15 cellular contexts compared by ENCODE assay signal in the genomic region with DNA sequence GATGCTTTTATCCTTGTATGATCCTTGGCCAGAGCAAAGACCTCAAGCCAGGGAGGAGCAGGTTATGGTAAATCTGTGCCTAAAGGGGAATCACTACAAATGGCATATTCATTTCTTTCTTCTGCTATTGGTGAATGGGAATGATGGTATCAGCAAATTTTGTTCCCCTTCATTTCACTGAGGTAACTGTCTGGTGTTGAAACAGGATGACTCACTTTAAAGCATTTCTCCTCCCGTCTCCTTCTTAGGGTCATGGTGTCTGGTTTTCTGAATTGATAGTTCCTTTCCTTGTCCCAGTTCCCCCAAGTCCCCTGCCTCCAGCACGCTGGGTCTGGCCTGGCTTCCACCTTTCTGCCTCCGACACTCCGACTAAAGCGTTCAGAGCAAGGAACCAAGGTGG.
DNase-seq lines count a peak whose midpoint lies in the region; ATAC-seq, FAIRE-seq and TF ChIP-seq lines count a peak whose summit lies in the region.
"Had no signal": no experiment of that assay in that cellular context is flagged by ENCODE, and none has a peak within 500 bp of the region (broad histone marks: within the 10 kb centered on the region; RNA-seq: fewer than 3 reads in every experiment).

No MANE protein-coding gene starts in this region.

- TF ChIP-seq RAD21 in IMR-90 (IDR thresholded peaks at IDR 0.05; ENCODE audit: low read length), result 0 out of 2 replicates have a peak, but pooled peaks have one; percentile 6

- H3K9ac ChIP-seq in IMR-90 (ENCODE audit: low read depth, low read length) (no peak overlapping the region), astrocyte (ENCODE audit: low read length) (no peak overlapping the region)

- H3K4me3 ChIP-seq in A673 (ENCODE audit: low read depth, low read length, poor library complexity, severe bottlenecking) (no peak overlapping the region), IMR-90 (ENCODE audit: insufficient read depth, low read depth, low read length) (no peak overlapping the region), astrocyte (ENCODE audit: insufficient read depth, low read depth, low read length) (no peak overlapping the region)

- POLR2A ChIA-PET in A673 (lab: Charles Lee; ENCODE audit: low non-redundant PET), result no interaction called here
- POLR2A ChIA-PET in IMR-90 (lab: Charles Lee; ENCODE audit: unreplicated experiment), result no interaction called here

- H3K4me1 ChIP-seq in A673 (ENCODE audit: insufficient read depth, low read length, poor library complexity, severe bottlenecking) (peaks cover 3% of the 10 kb centered on the region), IMR-90 (ENCODE audit: control insufficient read depth, insufficient read depth, low read length) (peaks cover 6% of the 10 kb centered on the region), astrocyte (ENCODE audit: insufficient read depth, low read length) (peaks cover 5% of the 10 kb centered on the region)

- peak overlapping the region in 1 of 2 experiments; percentile 25; a peak in 1 of 4 replicates for H4K8ac ChIP-seq in IMR-90 (ENCODE audit: low read depth in 2 of 2, low read length in 2 of 2)

- H4K20me1 ChIP-seq in IMR-90 (ENCODE audit: insufficient read depth, low read length), result no peaks in the 10 kb centered on the region
- no peaks in the 10 kb centered on the region for H4K20me1 ChIP-seq in astrocyte (ENCODE audit: insufficient read depth, low read length)

- H3K27me3 Mint-ChIP-seq in astrocyte (ENCODE audit: low read depth, unreplicated experiment) (no peaks in the 10 kb centered on the region), T-helper 17 cell (peaks cover 61% of the 10 kb centered on the region)

- H2BK20ac ChIP-seq in IMR-90 (ENCODE audit: low read depth, low read length), result peak overlapping the region; percentile 40; the same call in 1 of the 2 replicates

- H2BK120ac ChIP-seq in IMR-90 (ENCODE audit: low read depth, low read length), result peak overlapping the region; percentile 49

- H3K9me3 Mint-ChIP-seq in astrocyte (ENCODE audit: unreplicated experiment), result peaks cover 5% of the 10 kb centered on the region
- H3K9me3 Mint-ChIP-seq: activated naive CD4-positive, alpha-beta T cell treated with anti-CD3 and anti-CD28 coated beads for 36 hours had no signal

- no peak overlapping the region; the same call in 1 of the 2 replicates for H3K14ac ChIP-seq in IMR-90 (replicated peaks; ENCODE audit: low read depth, low read length)

- H3K4me3 Mint-ChIP-seq in astrocyte (ENCODE audit: unreplicated experiment) (no peak overlapping the region), T-helper 17 cell (no peak overlapping the region)
- H3K4me3 Mint-ChIP-seq: activated naive CD4-positive, alpha-beta T cell treated with anti-CD3 and anti-CD28 coated beads for 36 hours had no signal

- H3K36me3 ChIP-seq in A673 (ENCODE audit: insufficient read depth, low read length, poor library complexity, severe bottlenecking) (no peaks in the 10 kb centered on the region), IMR-90 (ENCODE audit: control insufficient read depth, insufficient read depth, low read length) (no peaks in the 10 kb centered on the region), astrocyte (ENCODE audit: insufficient read depth, low read length) (no peaks in the 10 kb centered on the region)

- no peaks in the 10 kb centered on the region for H3K36me3 Mint-ChIP-seq in astrocyte (ENCODE audit: low read depth, unreplicated experiment)
- no peaks in the 10 kb centered on the region for H3K36me3 Mint-ChIP-seq in T-helper 17 cell (ENCODE audit: low read depth)

- peaks cover 29% of the 10 kb centered on the region for H3K4me1 Mint-ChIP-seq in astrocyte (ENCODE audit: low read depth, unreplicated experiment)
- H3K4me1 Mint-ChIP-seq in T-helper 17 cell, result peaks cover 6% of the 10 kb centered on the region

- H2BK15ac ChIP-seq in IMR-90 (ENCODE audit: low read depth, low read length), result peak overlapping the region; percentile 68; the same call in 2 of the 3 replicates

- ATAC-seq in IMR-90 (ENCODE audit: low read depth) (peak; percentile 85), T-helper 17 cell (no peak)
- ATAC-seq: left ventricle myocardium superior had no signal

- in situ Hi-C loops in IMR-90 (cut with MboI; ENCODE audit: low sequenced_read_pairs), result no loop called here

- no peak for TF ChIP-seq POLR2A in IMR-90 (IDR thresholded peaks at IDR 0.05; ENCODE audit: low read depth, low read length)

- H3K27me3 ChIP-seq in A673 (replicated peaks; ENCODE audit: insufficient read depth, low read depth, low read length, poor library complexity) (no peaks in the 10 kb centered on the region), IMR-90 (ENCODE audit: control insufficient read depth, insufficient read depth, low read length) (no peaks in the 10 kb centered on the region), astrocyte (ENCODE audit: insufficient read depth, low read length) (no peaks in the 10 kb centered on the region)

- no TSS peak for BruUV-seq in A673 (replicated peaks; lab: Mats Ljungman, UMichigan)
- BruUV-seq in IMR-90 (replicated peaks; lab: Mats Ljungman, UMichigan), result no TSS peak

- H3K56ac ChIP-seq in IMR-90 (ENCODE audit: extremely low read depth, insufficient read depth, low read length), result no peak overlapping the region

- TF ChIP-seq CTCF in A673 (conservative IDR thresholded peaks at IDR 0.05; ENCODE audit: low read depth, low read length) (no peak), IMR-90 (conservative IDR thresholded peaks at IDR 0.05; ENCODE audit: low read depth, low read length) (no peak), astrocyte (IDR thresholded peaks at IDR 0.05; ENCODE audit: insufficient read depth, low read depth, low read length) (no peak)

- H3K79me1 ChIP-seq in IMR-90 (ENCODE audit: low read depth in 1 of 2, low read length in 2 of 2), result no peaks in the 10 kb centered on the region

- H3K9me3 ChIP-seq in A673 (ENCODE audit: low read depth, low read length, poor library complexity, severe bottlenecking) (no peaks in the 10 kb centered on the region), IMR-90 (ENCODE audit: control insufficient read depth, insufficient read depth, low read length) (no peaks in the 10 kb centered on the region), astrocyte (ENCODE audit: insufficient read depth, low read depth, low read length) (no peaks in the 10 kb centered on the region), T-helper 17 cell (ENCODE audit: control insufficient read depth, low read length, poor library complexity, severe bottlenecking) (no peaks in the 10 kb centered on the region)

- no peak overlapping the region for H4K91ac ChIP-seq in IMR-90 (ENCODE audit: insufficient read depth, low read depth, low read length)

- CTCF ChIA-PET in A673 (lab: Charles Lee) (no interaction called here), IMR-90 (lab: Yijun Ruan, JAX) (no interaction called here)

- H2BK5ac ChIP-seq in IMR-90 (ENCODE audit: low read depth, low read length, poor library complexity, severe bottlenecking), result no peak overlapping the region

- H3K27ac Mint-ChIP-seq in astrocyte (ENCODE audit: unreplicated experiment), result peak overlapping the region; percentile 98
- no peak overlapping the region for H3K27ac Mint-ChIP-seq in T-helper 17 cell
- H3K27ac Mint-ChIP-seq: activated naive CD4-positive, alpha-beta T cell treated with anti-CD3 and anti-CD28 coated beads for 36 hours had no signal

- H2AK9ac ChIP-seq in IMR-90 (replicated peaks; ENCODE audit: low read depth, low read length, poor library complexity), result no peak overlapping the region

- H3K23ac ChIP-seq in IMR-90 (ENCODE audit: low read depth, low read length), result no peak overlapping the region

- H3K9me1 ChIP-seq in IMR-90 (ENCODE audit: insufficient read depth, low read length), result no peaks in the 10 kb centered on the region

- H3K27ac ChIP-seq in A673 (ENCODE audit: low read depth, low read length, poor library complexity, severe bottlenecking), result no peak overlapping the region
- no peak overlapping the region for H3K27ac ChIP-seq in IMR-90 (ENCODE audit: insufficient read depth, low read length)
- no peak overlapping the region for H3K27ac ChIP-seq in astrocyte (ENCODE audit: low read depth, low read length)

- WGBS in IMR-90 (ENCODE audit: extremely low coverage in 2 of 2, insufficient read length in 1 of 2), 2 experiments, result no CpG with 5 or more reads among the region's 5 CpGs

- H2AFZ ChIP-seq in IMR-90 (replicated peaks; ENCODE audit: low read length, poor library complexity), result peak overlapping the region; percentile 74
- H2AFZ ChIP-seq in astrocyte (ENCODE audit: low read depth, low read length), result peak overlapping the region; percentile 18

- dilution Hi-C loops in IMR-90 (cut with HindIII; ENCODE audit: low sequenced_read_pairs, unreplicated experiment), result no loop called here

- no peaks in the 10 kb centered on the region for H3K79me2 ChIP-seq in astrocyte (ENCODE audit: insufficient read depth, low read length)

- no peak overlapping the region for H4K5ac ChIP-seq in IMR-90 (ENCODE audit: low read depth, low read length)

- H3K4me2 ChIP-seq in IMR-90 (ENCODE audit: low read depth, low read length), result no peak overlapping the region
- H3K4me2 ChIP-seq in astrocyte (ENCODE audit: low read length), result no peak overlapping the region

- H2AK5ac ChIP-seq in IMR-90 (ENCODE audit: low read depth, low read length), result peak overlapping the region; percentile 60; the same call in 1 of the 2 replicates

- DNase-seq in A673 (ENCODE audit: low spot score) (peak; percentile 18), IMR-90 (peak; percentile 78), astrocyte (ENCODE audit: low read depth) (peak; percentile 86), glomerular visceral epithelial cell (ENCODE audit: extremely low spot score) (peak; percentile 77), T-helper 17 cell (no peak), ecto neural progenitor cell (ENCODE audit: low spot score) (no peak), dedifferentiated amniotic fluid mesenchymal stem cell (ENCODE audit: extremely low spot score) (no peak)
- no peak for DNase-seq in activated CD8-positive, alpha-beta memory T cell treated with anti-CD3 and anti-CD28 coated beads, Interleukin-2, amount 50 U/mL, for 48 hours
- DNase-seq: activated CD8-positive, alpha-beta memory T cell treated with anti-CD3 and anti-CD28 coated beads for 24 hours; activated naive CD4-positive, alpha-beta T cell treated with anti-CD3 and anti-CD28 coated beads for 36 hours; DMS79 treated with DMSO at 0.1 percent for 48 hours; stimulated activated CD8-positive, alpha-beta memory T cell treated with anti-CD3 and anti-CD28 coated beads, Interleukin-4, amount 100 ng/mL, for 48 hours had no signal

- intact Hi-C loops in A673 (cut with micrococcal nuclease; ENCODE audit: unreplicated experiment) (no loop called here), IMR-90 (cut with micrococcal nuclease) (no loop called here)

- peak; percentile 94 for FAIRE-seq in astrocyte (lab: Jason Lieb, UNC)
- FAIRE-seq: colon, TTC549 had no signal

- peak overlapping the region; percentile 74 for H3K4ac ChIP-seq in IMR-90 (ENCODE audit: low read depth, low read length)

- H3K18ac ChIP-seq in IMR-90 (ENCODE audit: low read depth, low read length), result peak overlapping the region; percentile 40; the same call in 1 of the 2 replicates

TF ChIP-seq in IMR-90, 13 proteins besides CTCF, POLR2A, EP300 and RAD21 (continues in another document):
- TF ChIP-seq RCOR1 (IDR thresholded peaks at IDR 0.05; ENCODE audit: insufficient replicate concordance, low read length), result no peak
- TF ChIP-seq NFE2L2 (IDR thresholded peaks at IDR 0.05; ENCODE audit: low read depth, low read length), result peak; percentile 30; the same call in 1 of the 2 replicates
- peak; percentile 89 for TF ChIP-seq MAFK (IDR thresholded peaks at IDR 0.05; ENCODE audit: low read depth, low read length)

Comparison
In these comparisons a context has a peak if more than half of its experiments do, and no peak if none do; other contexts are left out.
1. DNase-seq: peak in A673 (single experiment), IMR-90 (single experiment), astrocyte (single experiment) and glomerular visceral epithelial cell (single experiment); none in T-helper 17 cell (0 of 3), activated CD8-positive, alpha-beta memory T cell treated with anti-CD3 and anti-CD28 coated beads, Interleukin-2, amount 50 U/mL, for 48 hours (single experiment), ecto neural progenitor cell (single experiment) and dedifferentiated amniotic fluid mesenchymal stem cell (single experiment).